In genomic region chr12:129138776-129139175, GRCh38 we compare ENCODE assay signal across 22 cellular contexts.
"Had no signal": no experiment of that assay in that cellular context is flagged by ENCODE, and none has a peak within 500 bp of the region (broad histone marks: within the 10 kb centered on the region; RNA-seq: fewer than 3 reads in every experiment).

No MANE protein-coding gene starts in this region.

- H3K27me3 Mint-ChIP-seq: dendritic cell treated with granulocyte-macrophage colony-stimulating factor and Interleukin-4, amounts not matched to agents 40 ng/mL and 50 ng/mL, for 4 days; effector memory CD8-positive, alpha-beta T cell had no signal

- ATAC-seq: effector memory CD8-positive, alpha-beta T cell; esophagus mucosa; foreskin keratinocyte; gastrocnemius medialis; gastroesophageal sphincter; heart left ventricle; heart right ventricle had no signal

- H3K27ac ChIP-seq: colonic mucosa, coronary artery, dorsolateral prefrontal cortex, epithelial cell of prostate, esophagus muscularis mucosa, esophagus squamous epithelium, foreskin keratinocyte, gastrocnemius medialis, gastroesophageal sphincter, heart left ventricle, heart right ventricle had no signal

- H3K4me1 ChIP-seq: colonic mucosa, esophagus muscularis mucosa, esophagus squamous epithelium, foreskin keratinocyte, gastrocnemius medialis, gastroesophageal sphincter, heart left ventricle, heart right ventricle had no signal

- H3K4me3 ChIP-seq: colonic mucosa, coronary artery, dorsolateral prefrontal cortex, esophagus muscularis mucosa, esophagus squamous epithelium, gastrocnemius medialis, gastroesophageal sphincter, heart left ventricle, heart right ventricle had no signal

- H3K9me3 Mint-ChIP-seq: dendritic cell treated with granulocyte-macrophage colony-stimulating factor and Interleukin-4, amounts not matched to agents 40 ng/mL and 50 ng/mL, for 4 days; effector memory CD8-positive, alpha-beta T cell had no signal

- H3K4me3 Mint-ChIP-seq: dendritic cell treated with granulocyte-macrophage colony-stimulating factor and Interleukin-4, amounts not matched to agents 40 ng/mL and 50 ng/mL, for 4 days; effector memory CD8-positive, alpha-beta T cell had no signal

- H3K27me3 ChIP-seq: colonic mucosa, dorsolateral prefrontal cortex, esophagus muscularis mucosa, esophagus squamous epithelium, foreskin keratinocyte, gastrocnemius medialis, gastroesophageal sphincter, heart left ventricle, heart right ventricle had no signal

- H3K9me3 ChIP-seq: colonic mucosa, esophagus muscularis mucosa, esophagus squamous epithelium, gastrocnemius medialis, gastroesophageal sphincter, heart left ventricle had no signal

- H3K27ac Mint-ChIP-seq: dendritic cell treated with granulocyte-macrophage colony-stimulating factor and Interleukin-4, amounts not matched to agents 40 ng/mL and 50 ng/mL, for 4 days; effector memory CD8-positive, alpha-beta T cell had no signal

- H3K36me3 ChIP-seq: colonic mucosa, esophagus muscularis mucosa, esophagus squamous epithelium, gastrocnemius medialis, gastroesophageal sphincter, heart left ventricle, heart right ventricle had no signal

- DNase-seq: colonic mucosa; cortex of kidney; dermis blood vessel endothelial cell; dorsolateral prefrontal cortex; effector CD4-positive, alpha-beta T cell; effector CD8-positive, alpha-beta T cell; effector memory CD4-positive, alpha-beta T cell; effector memory CD8-positive, alpha-beta T cell; erythroblast; esophagus squamous epithelium; foreskin fibroblast; foreskin keratinocyte; foreskin melanocyte; gastrocnemius medialis; heart left ventricle; heart right ventricle had no signal
